2 cellular contexts compared by ENCODE assay signal in the genomic region with DNA sequence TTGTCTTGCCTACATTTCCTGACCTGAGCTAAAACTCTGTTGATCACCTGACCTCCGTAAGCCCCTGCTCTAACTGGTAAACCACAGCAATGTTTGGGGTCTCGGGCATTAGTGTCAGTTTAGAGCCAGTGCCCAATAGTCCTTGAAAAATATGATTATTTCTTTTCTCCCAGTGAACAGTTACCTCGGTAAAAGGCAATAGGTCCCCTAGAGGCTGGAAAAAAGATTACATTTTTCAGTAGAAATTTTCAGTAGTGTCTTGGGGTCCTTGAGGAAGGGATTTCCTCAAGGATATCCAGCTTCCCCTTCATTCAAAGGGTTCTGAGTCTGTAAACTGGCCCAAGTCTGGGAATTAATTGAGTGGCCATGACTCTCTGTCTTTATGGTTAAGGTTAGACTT.
TF ChIP-seq lines count a peak whose summit lies in the region.

No MANE protein-coding gene starts in this region.

TF ChIP-seq in SK-N-SH, 30 proteins besides CTCF, POLR2A, EP300 and RAD21 (continued from another document):
- TF ChIP-seq, protein P1, sequence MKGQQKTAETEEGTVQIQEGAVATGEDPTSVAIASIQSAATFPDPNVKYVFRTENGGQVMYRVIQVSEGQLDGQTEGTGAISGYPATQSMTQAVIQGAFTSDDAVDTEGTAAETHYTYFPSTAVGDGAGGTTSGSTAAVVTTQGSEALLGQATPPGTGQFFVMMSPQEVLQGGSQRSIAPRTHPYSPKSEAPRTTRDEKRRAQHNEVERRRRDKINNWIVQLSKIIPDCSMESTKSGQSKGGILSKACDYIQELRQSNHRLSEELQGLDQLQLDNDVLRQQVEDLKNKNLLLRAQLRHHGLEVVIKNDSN (IDR thresholded peaks at IDR 0.05; ENCODE audit: borderline replicate concordance, low read depth): no peak
- no peak for TF ChIP-seq RFX5 (IDR thresholded peaks at IDR 0.05; ENCODE audit: low read length)
- TF ChIP-seq, protein P2, sequence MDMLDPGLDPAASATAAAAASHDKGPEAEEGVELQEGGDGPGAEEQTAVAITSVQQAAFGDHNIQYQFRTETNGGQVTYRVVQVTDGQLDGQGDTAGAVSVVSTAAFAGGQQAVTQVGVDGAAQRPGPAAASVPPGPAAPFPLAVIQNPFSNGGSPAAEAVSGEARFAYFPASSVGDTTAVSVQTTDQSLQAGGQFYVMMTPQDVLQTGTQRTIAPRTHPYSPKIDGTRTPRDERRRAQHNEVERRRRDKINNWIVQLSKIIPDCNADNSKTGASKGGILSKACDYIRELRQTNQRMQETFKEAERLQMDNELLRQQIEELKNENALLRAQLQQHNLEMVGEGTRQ (IDR thresholded peaks at IDR 0.05; ENCODE audit: borderline replicate concordance, low read depth, low read length): no peak
- TF ChIP-seq, protein P3, sequence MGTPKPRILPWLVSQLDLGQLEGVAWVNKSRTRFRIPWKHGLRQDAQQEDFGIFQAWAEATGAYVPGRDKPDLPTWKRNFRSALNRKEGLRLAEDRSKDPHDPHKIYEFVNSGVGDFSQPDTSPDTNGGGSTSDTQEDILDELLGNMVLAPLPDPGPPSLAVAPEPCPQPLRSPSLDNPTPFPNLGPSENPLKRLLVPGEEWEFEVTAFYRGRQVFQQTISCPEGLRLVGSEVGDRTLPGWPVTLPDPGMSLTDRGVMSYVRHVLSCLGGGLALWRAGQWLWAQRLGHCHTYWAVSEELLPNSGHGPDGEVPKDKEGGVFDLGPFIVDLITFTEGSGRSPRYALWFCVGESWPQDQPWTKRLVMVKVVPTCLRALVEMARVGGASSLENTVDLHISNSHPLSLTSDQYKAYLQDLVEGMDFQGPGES (IDR thresholded peaks at IDR 0.05; ENCODE audit: low read depth, low read length): no peak
- TF ChIP-seq YY1 (IDR thresholded peaks at IDR 0.05; ENCODE audit: low read depth): no peak
- no peak for TF ChIP-seq SIN3A (IDR thresholded peaks at IDR 0.05; ENCODE audit: borderline replicate concordance, low read depth, low read length)
- no peak for TF ChIP-seq ELF1 (IDR thresholded peaks at IDR 0.05)

TF ChIP-seq in SK-N-SH treated with all-trans-retinoic acid at 6 μM for 48 hours, 23 proteins besides CTCF, POLR2A, EP300 and RAD21 (continued from another document):
- TF ChIP-seq, protein P4, sequence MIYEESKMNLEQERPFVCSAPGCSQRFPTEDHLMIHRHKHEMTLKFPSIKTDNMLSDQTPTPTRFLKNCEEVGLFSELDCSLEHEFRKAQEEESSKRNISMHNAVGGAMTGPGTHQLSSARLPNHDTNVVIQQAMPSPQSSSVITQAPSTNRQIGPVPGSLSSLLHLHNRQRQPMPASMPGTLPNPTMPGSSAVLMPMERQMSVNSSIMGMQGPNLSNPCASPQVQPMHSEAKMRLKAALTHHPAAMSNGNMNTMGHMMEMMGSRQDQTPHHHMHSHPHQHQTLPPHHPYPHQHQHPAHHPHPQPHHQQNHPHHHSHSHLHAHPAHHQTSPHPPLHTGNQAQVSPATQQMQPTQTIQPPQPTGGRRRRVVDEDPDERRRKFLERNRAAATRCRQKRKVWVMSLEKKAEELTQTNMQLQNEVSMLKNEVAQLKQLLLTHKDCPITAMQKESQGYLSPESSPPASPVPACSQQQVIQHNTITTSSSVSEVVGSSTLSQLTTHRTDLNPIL (CRISPR knock-in tag; IDR thresholded peaks at IDR 0.05; ENCODE audit: low read depth): no peak
- no peak for TF ChIP-seq ZC3H10 (CRISPR knock-in tag; IDR thresholded peaks at IDR 0.05)
- TF ChIP-seq SNAI2 (CRISPR knock-in tag; IDR thresholded peaks at IDR 0.05): no peak
- no peak for TF ChIP-seq PPARA (CRISPR knock-in tag; IDR thresholded peaks at IDR 0.05; ENCODE audit: borderline replicate concordance)
- no peak for TF ChIP-seq ZFP30 (CRISPR knock-in tag; IDR thresholded peaks at IDR 0.05)
- TF ChIP-seq, protein P5, sequence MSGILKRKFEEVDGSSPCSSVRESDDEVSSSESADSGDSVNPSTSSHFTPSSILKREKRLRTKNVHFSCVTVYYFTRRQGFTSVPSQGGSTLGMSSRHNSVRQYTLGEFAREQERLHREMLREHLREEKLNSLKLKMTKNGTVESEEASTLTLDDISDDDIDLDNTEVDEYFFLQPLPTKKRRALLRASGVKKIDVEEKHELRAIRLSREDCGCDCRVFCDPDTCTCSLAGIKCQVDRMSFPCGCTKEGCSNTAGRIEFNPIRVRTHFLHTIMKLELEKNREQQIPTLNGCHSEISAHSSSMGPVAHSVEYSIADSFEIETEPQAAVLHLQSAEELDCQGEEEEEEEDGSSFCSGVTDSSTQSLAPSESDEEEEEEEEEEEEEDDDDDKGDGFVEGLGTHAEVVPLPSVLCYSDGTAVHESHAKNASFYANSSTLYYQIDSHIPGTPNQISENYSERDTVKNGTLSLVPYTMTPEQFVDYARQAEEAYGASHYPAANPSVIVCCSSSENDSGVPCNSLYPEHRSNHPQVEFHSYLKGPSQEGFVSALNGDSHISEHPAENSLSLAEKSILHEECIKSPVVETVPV (CRISPR knock-in tag; IDR thresholded peaks at IDR 0.05): no peak
- TF ChIP-seq ESRRG (CRISPR knock-in tag; IDR thresholded peaks at IDR 0.05): no peak
TF ChIP-seq in SK-N-SH treated with all-trans-retinoic acid at 6 μM for 48 hours: peak in this region for 0.
